8 cellular contexts compared by ENCODE assay signal in the genomic region with DNA sequence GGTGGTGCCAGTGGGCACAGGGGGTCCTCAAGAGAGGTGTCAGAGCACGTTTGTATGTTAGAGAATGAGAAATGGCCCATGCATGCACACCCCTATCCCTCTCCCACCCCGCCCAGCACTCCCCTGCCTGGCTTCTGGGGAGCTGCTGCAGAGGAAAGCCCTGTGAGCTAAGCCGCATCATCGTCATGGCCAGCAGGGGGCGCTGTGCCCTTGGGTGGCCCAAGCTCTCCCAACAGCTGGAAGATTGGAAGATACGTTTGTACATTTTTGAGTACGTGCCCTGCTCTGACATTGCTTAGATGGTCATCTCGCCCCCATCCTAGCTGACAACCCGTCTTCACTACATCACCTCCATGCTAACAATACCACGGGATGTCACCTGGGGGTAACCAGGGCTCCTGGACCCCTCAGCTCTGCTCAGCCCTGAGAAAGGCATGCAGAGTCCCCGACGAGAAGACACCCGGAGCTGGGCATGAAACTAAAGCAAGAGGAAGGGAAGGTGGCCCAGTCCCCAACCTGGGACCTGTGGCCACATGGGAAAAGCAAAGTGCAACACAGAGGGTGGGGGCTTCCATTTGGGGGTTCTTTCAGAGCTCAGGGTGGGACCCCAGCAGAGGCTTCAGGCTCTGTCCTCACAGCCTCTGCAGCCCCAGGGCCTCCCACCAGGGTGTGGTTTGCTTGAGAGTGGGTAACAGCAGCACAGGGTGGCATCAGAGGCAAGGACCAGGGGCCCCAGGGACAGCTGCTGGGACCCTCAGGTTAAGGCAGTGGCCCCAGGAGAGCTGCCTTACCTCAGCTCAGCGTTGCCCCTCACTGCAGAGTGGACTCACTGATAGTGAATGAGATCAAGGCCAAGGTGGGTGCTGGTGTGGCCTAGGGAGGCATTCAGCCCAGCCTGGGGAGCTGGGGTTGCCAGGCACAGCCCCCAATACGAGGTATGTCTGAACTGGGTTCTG.
DNase-seq lines count a peak whose midpoint lies in the region; ATAC-seq, FAIRE-seq and TF ChIP-seq lines count a peak whose summit lies in the region.

No MANE protein-coding gene starts in this region.

- peak; percentile 56 to 81 (median 60) for TF ChIP-seq CTCF in uterus (IDR thresholded peaks at IDR 0.05)

- H3K4me1 ChIP-seq in uterus = no peaks in the 10 kb centered on the region

- H3K9me3 Mint-ChIP-seq in activated naive CD4-positive, alpha-beta T cell treated with anti-CD3 and anti-CD28 coated beads for 36 hours = no peaks in the 10 kb centered on the region

- no peaks in the 10 kb centered on the region for H3K27me3 ChIP-seq in uterus

- H3K4me3 Mint-ChIP-seq in activated naive CD4-positive, alpha-beta T cell treated with anti-CD3 and anti-CD28 coated beads for 36 hours = no peak overlapping the region

- intact Hi-C loops in activated naive CD4-positive, alpha-beta T cell treated with anti-CD3 and anti-CD28 coated beads for 36 hours (cut with micrococcal nuclease) = loop anchor here (1.0 to 5.0 kb wide), 6 partner anchors 24 to 292 kb away; no protein-coding TSS in a partner anchor
- intact Hi-C loops in posterior vena cava (cut with DNase I) = loop anchor here (2.0 to 5.0 kb wide), 2 partner anchors 264 to 265 kb away; no protein-coding TSS in a partner anchor
- intact Hi-C loops in uterus (cut with DNase I; ENCODE audit: low total_unique reads) = no loop called here

- peak; percentile 10 for DNase-seq in GM04503 (ENCODE audit: low read depth)
- DNase-seq in HTR-8/SVneo (ENCODE audit: insufficient read length, low spot score) = peak; percentile 72
- DNase-seq in SKM-1 (lab: John Stamatoyannopoulos, UW; ENCODE audit: unreplicated experiment) = peak; percentile 68
- peak; percentile 87 for DNase-seq in activated naive CD4-positive, alpha-beta T cell treated with anti-CD3 and anti-CD28 coated beads for 36 hours
- DNase-seq in glomerular visceral epithelial cell (ENCODE audit: extremely low spot score) = peak; percentile 58
- DNase-seq in posterior vena cava (ENCODE audit: low spot score) = peak; percentile 95
- DNase-seq in uterus = peak; percentile 59

- no peak for TF ChIP-seq POLR2A in uterus (IDR thresholded peaks at IDR 0.05)

- no peaks in the 10 kb centered on the region for H3K36me3 Mint-ChIP-seq in activated naive CD4-positive, alpha-beta T cell treated with anti-CD3 and anti-CD28 coated beads for 36 hours (ENCODE audit: low read depth)

- H3K4me3 ChIP-seq in uterus = no peak overlapping the region

- H3K4me1 Mint-ChIP-seq in activated naive CD4-positive, alpha-beta T cell treated with anti-CD3 and anti-CD28 coated beads for 36 hours (ENCODE audit: low read depth) = peaks cover 16% of the 10 kb centered on the region

- no peaks in the 10 kb centered on the region for H3K9me3 ChIP-seq in uterus

- no peak for ATAC-seq in GM19023 (IDR thresholded peaks at IDR 0.05; ENCODE audit: unreplicated experiment)

- no peak overlapping the region for H3K27ac Mint-ChIP-seq in activated naive CD4-positive, alpha-beta T cell treated with anti-CD3 and anti-CD28 coated beads for 36 hours

- no peak overlapping the region for H3K27ac ChIP-seq in uterus

- peak; percentile 93 for FAIRE-seq in HTR-8/SVneo (lab: Jason Lieb, UNC)

- no peaks in the 10 kb centered on the region for H3K27me3 Mint-ChIP-seq in activated naive CD4-positive, alpha-beta T cell treated with anti-CD3 and anti-CD28 coated beads for 36 hours (ENCODE audit: low read depth)

- CTCF ChIA-PET in activated naive CD4-positive, alpha-beta T cell treated with anti-CD3 and anti-CD28 coated beads for 36 hours (lab: Charles Lee) = interaction anchor here (0.7 to 5.7 kb wide), 50 partner anchors 9 to 323 kb away, joined by 3 to 185 read pairs (median 5); no protein-coding TSS in a partner anchor

- no peaks in the 10 kb centered on the region for H3K36me3 ChIP-seq in uterus

Comparison
In these comparisons a context has a peak if more than half of its experiments do, and no peak if none do; other contexts are left out.
1. DNase-seq: peak in every context shown above with its lines; median percentile 95 in posterior vena cava; 87 in activated naive CD4-positive, alpha-beta T cell treated with anti-CD3 and anti-CD28 coated beads for 36 hours; 72 in HTR-8/SVneo; 68 in SKM-1; 59 in uterus; 58 in glomerular visceral epithelial cell; 10 in GM04503.